27 cellular contexts compared by ENCODE assay signal in the genomic region with DNA sequence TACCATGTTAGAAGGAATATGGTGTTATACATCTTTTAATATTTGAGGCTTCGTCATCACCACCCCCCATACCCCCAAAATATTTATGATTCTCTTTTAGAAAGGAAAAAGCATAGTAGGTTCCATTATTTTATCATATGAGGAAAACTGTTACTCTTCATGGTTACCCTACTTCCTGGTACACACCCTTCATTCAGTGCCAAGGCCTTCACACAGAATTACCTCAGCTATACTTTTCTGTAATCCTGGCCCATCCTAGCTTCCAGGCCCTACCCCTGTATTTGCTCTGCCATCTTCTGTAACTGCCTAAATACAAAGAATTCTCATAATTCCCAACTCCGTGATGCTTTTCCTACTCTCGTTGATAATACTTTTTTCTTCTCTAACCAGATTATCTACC.
"Had no signal": no experiment of that assay in that cellular context is flagged by ENCODE, and none has a peak within 500 bp of the region (broad histone marks: within the 10 kb centered on the region; RNA-seq: fewer than 3 reads in every experiment).

No MANE protein-coding gene starts in this region.

- H3K27ac ChIP-seq: colonic mucosa, epithelial cell of prostate, esophagus squamous epithelium, gastrocnemius medialis, hepatocyte, left lung, lower lobe of right lung had no signal

- H3K4me3 ChIP-seq: colonic mucosa, esophagus squamous epithelium, gastrocnemius medialis, hepatocyte, left lung, lower lobe of right lung had no signal

- H3K9me3 ChIP-seq: colonic mucosa, esophagus squamous epithelium, gastrocnemius medialis, left lung, lower lobe of right lung had no signal

- H3K9me3 Mint-ChIP-seq: dendritic cell treated with granulocyte-macrophage colony-stimulating factor and Interleukin-4, amounts not matched to agents 40 ng/mL and 50 ng/mL, for 4 days; effector memory CD8-positive, alpha-beta T cell; immature natural killer cell had no signal

- H3K4me3 Mint-ChIP-seq: dendritic cell treated with granulocyte-macrophage colony-stimulating factor and Interleukin-4, amounts not matched to agents 40 ng/mL and 50 ng/mL, for 4 days; effector memory CD8-positive, alpha-beta T cell; endodermal cell; immature natural killer cell; mesothelial cell of epicardium; naive thymus-derived CD4-positive, alpha-beta T cell had no signal

- DNase-seq: colonic mucosa; cortex of kidney; effector CD8-positive, alpha-beta T cell; effector memory CD8-positive, alpha-beta T cell; endodermal cell; erythroblast; esophagus squamous epithelium; foreskin fibroblast; foreskin melanocyte; gastrocnemius medialis; glutamatergic neuron; head of caudate nucleus; hypothalamus; immature natural killer cell; islet precursor cell; kidney; kidney glomerular epithelial cell; left lung; left ventricle myocardium superior; lower lobe of right lung; mesenchymal stem cell; naive thymus-derived CD4-positive, alpha-beta T cell had no signal

- H3K27ac Mint-ChIP-seq: dendritic cell treated with granulocyte-macrophage colony-stimulating factor and Interleukin-4, amounts not matched to agents 40 ng/mL and 50 ng/mL, for 4 days; effector memory CD8-positive, alpha-beta T cell; endodermal cell; mesothelial cell of epicardium had no signal

- H3K27me3 Mint-ChIP-seq: dendritic cell treated with granulocyte-macrophage colony-stimulating factor and Interleukin-4, amounts not matched to agents 40 ng/mL and 50 ng/mL, for 4 days; effector memory CD8-positive, alpha-beta T cell; naive thymus-derived CD4-positive, alpha-beta T cell had no signal

- ATAC-seq: effector memory CD8-positive, alpha-beta T cell; esophagus mucosa; gastrocnemius medialis; left lung; left ventricle myocardium superior; lower lobe of right lung; naive thymus-derived CD4-positive, alpha-beta T cell had no signal

- H3K4me1 ChIP-seq: colonic mucosa, esophagus squamous epithelium, gastrocnemius medialis, left lung had no signal

- H3K4me1 Mint-ChIP-seq: endodermal cell, mesothelial cell of epicardium had no signal

- H3K27me3 ChIP-seq: colonic mucosa, esophagus squamous epithelium, gastrocnemius medialis, hepatocyte, left lung had no signal
